In genomic region chr13:31964168-31964567, GRCh38 we compare ENCODE assay signal across 24 cellular contexts.
DNase-seq lines count a peak whose midpoint lies in the region; ATAC-seq, FAIRE-seq and TF ChIP-seq lines count a peak whose summit lies in the region.
"Had no signal": no experiment of that assay in that cellular context is flagged by ENCODE, and none has a peak within 500 bp of the region (broad histone marks: within the 10 kb centered on the region; RNA-seq: fewer than 3 reads in every experiment).

No MANE protein-coding gene starts in this region.

- H3K4me3 ChIP-seq in DOHH2 (ENCODE audit: low read length) = no peak overlapping the region
- no peak overlapping the region for H3K4me3 ChIP-seq in colonic mucosa
- H3K4me3 ChIP-seq: BLaER1, GM23248 had no signal

- H3K27ac ChIP-seq in DOHH2 (ENCODE audit: low read depth, low read length) (no peak overlapping the region), VCaP (0 out of 2 replicates have a peak overlapping the region, but pooled peaks have one; percentile 57), epithelial cell of prostate (peak overlapping the region; percentile 15), colonic mucosa (no peak overlapping the region)
- H3K27ac ChIP-seq: 22Rv1, BLaER1, C4-2B, GM23248 had no signal

- no peaks in the 10 kb centered on the region for H3K36me3 ChIP-seq in DOHH2 (ENCODE audit: control insufficient read depth, low read length)
- H3K36me3 ChIP-seq in colonic mucosa = no peaks in the 10 kb centered on the region
- H3K36me3 ChIP-seq: BLaER1 had no signal

- no peaks in the 10 kb centered on the region for H3K27me3 ChIP-seq in DOHH2 (ENCODE audit: control insufficient read depth, low read length)
- no peaks in the 10 kb centered on the region for H3K27me3 ChIP-seq in colonic mucosa
- H3K27me3 ChIP-seq: BLaER1 had no signal

- DNase-seq in epithelial cell of prostate (ENCODE audit: low read depth, low spot score) (no peak), colonic mucosa (no peak)
- DNase-seq in stimulated activated CD4-positive, alpha-beta T cell treated with anti-CD3 and anti-CD28 coated beads, Interleukin-2, amount 100 ng/mL, for 48 hours = no peak
- DNase-seq: Caco-2; CD4-positive, CD25-positive, alpha-beta regulatory T cell; CD8-positive, alpha-beta T cell; DMS53; DMS79 treated with DMSO at 0.1 percent for 48 hours; GM23248; H7; HCEC 1CT had no signal

- peak; percentile 70 for FAIRE-seq in islet of Langerhans (lab: Jason Lieb, UNC)
- FAIRE-seq: A204.1, G401.6, GM12892, GM19239, H1 had no signal

- no peak for ATAC-seq in HG03571 (IDR thresholded peaks at IDR 0.05; ENCODE audit: unreplicated experiment)
- no peak for ATAC-seq in GM18907 (IDR thresholded peaks at IDR 0.05; ENCODE audit: unreplicated experiment)
- ATAC-seq: CD8-positive, alpha-beta T cell had no signal

- peak overlapping the region; percentile 42; the same call in 1 of the 2 replicates for H3K4me2 ChIP-seq in DOHH2 (ENCODE audit: low read length)
- H3K4me2 ChIP-seq: BLaER1 had no signal

- peaks cover 8% of the 10 kb centered on the region; the same call in 1 of the 2 replicates for H3K9me3 ChIP-seq in DOHH2 (ENCODE audit: control insufficient read depth, insufficient read depth, low read length)
- H3K9me3 ChIP-seq in colonic mucosa = no peaks in the 10 kb centered on the region
- H3K9me3 ChIP-seq: Caco-2 had no signal

- peaks cover 9% of the 10 kb centered on the region; the same call in 1 of the 2 replicates for H3F3A ChIP-seq in DOHH2 (ENCODE audit: control insufficient read depth, insufficient read depth)

- H3K9me2 ChIP-seq in DOHH2 (replicated peaks; ENCODE audit: control insufficient read depth, low read length) = no peaks in the 10 kb centered on the region

- no peaks in the 10 kb centered on the region for H4K20me1 ChIP-seq in DOHH2 (ENCODE audit: control insufficient read depth, insufficient read depth, low read depth, low read length)
- H4K20me1 ChIP-seq: BLaER1 had no signal

- H3K9ac ChIP-seq in colonic mucosa (ENCODE audit: low read depth in 2 of 2, low read length in 2 of 2) = no peak overlapping the region
- H3K9ac ChIP-seq: BLaER1, GM23248 had no signal

- intact Hi-C loops in colonic mucosa (cut with DNase I) = no loop called here

- H3K4me1 ChIP-seq in DOHH2 (ENCODE audit: control insufficient read depth, low read length) (peaks cover 49% of the 10 kb centered on the region), colonic mucosa (no peaks in the 10 kb centered on the region)
- H3K4me1 ChIP-seq: BLaER1 had no signal

- no peak for TF ChIP-seq CTCF in DOHH2 (IDR thresholded peaks at IDR 0.05; ENCODE audit: low read depth, low read length, poor library complexity, severe bottlenecking)
- no peak for TF ChIP-seq CTCF in VCaP (conservative IDR thresholded peaks at IDR 0.05)
- no peak for TF ChIP-seq CTCF in colonic mucosa (IDR thresholded peaks at IDR 0.05)

- H3K79me2 ChIP-seq in DOHH2 (ENCODE audit: control insufficient read depth, low read length) = no peaks in the 10 kb centered on the region

Comparison
In these comparisons a context has a peak if more than half of its experiments do, and no peak if none do; other contexts are left out.
1. H3K27ac ChIP-seq: peak in VCaP (single experiment) and epithelial cell of prostate (single experiment); none in DOHH2 (single experiment) and colonic mucosa (single experiment).